Comparison of ENCODE assay signal across 10 cellular contexts in genomic region chr19:55387736-55388497, GRCh38. TPM values are rescaled to one million over a fixed set of nuclear protein-coding genes. Genes with fewer than 3 reads are reported as not detected.
DNase-seq lines count a peak whose midpoint lies in the region; ATAC-seq and TF ChIP-seq lines count a peak whose summit lies in the region.
"Had no signal": no experiment of that assay in that cellular context is flagged by ENCODE, and none has a peak within 500 bp of the region (broad histone marks: within the 10 kb centered on the region; RNA-seq: fewer than 3 reads in every experiment).

No MANE protein-coding gene starts in this region.

- peak overlapping the region; percentile 100 for H3K4me2 ChIP-seq in hepatocyte

- H3K27ac ChIP-seq in hepatocyte = no peak overlapping the region

- peaks cover 37% of the 10 kb centered on the region for H3K4me1 ChIP-seq in hepatocyte (ENCODE audit: insufficient read depth)

- peak overlapping the region; percentile 92 for H3K27ac Mint-ChIP-seq in activated CD4-positive, alpha-beta memory T cell treated with anti-CD3 and anti-CD28 coated beads for 36 hours
- peak overlapping the region; percentile 99 for H3K27ac Mint-ChIP-seq in stimulated activated naive B cell treated with anti-CD40 and anti-IgM and Interleukin-4, amounts not matched to agents 10 μg/mL and 1 μg/mL and 100 μg/mL, for 72 hours

- no peaks in the 10 kb centered on the region for H3K9me2 ChIP-seq in hepatocyte (replicated peaks; ENCODE audit: insufficient read depth)

- no peaks in the 10 kb centered on the region for H3K27me3 ChIP-seq in hepatocyte

- H3K4me3 ChIP-seq in hepatocyte = no peak overlapping the region

- H3K79me2 ChIP-seq in hepatocyte = peaks cover 43% of the 10 kb centered on the region

- H3K36me3 ChIP-seq in hepatocyte (replicated peaks; ENCODE audit: insufficient read depth, low read depth) = no peaks in the 10 kb centered on the region

- CTCF ChIA-PET in activated CD4-positive, alpha-beta memory T cell treated with anti-CD3 and anti-CD28 coated beads for 36 hours (lab: Charles Lee) = interaction anchor here (1.1 to 1.3 kb wide), 2 partner anchors 87 to 95 kb away, joined by 3 to 4 read pairs; no protein-coding TSS in a partner anchor

- no peaks in the 10 kb centered on the region for H3K9me3 Mint-ChIP-seq in activated T-cell treated with anti-CD3 and anti-CD28 coated beads, Interleukin-2, amount 50 U/mL, for 4 hours
- no peaks in the 10 kb centered on the region for H3K9me3 Mint-ChIP-seq in activated CD4-positive, alpha-beta memory T cell treated with anti-CD3 and anti-CD28 coated beads for 36 hours
- H3K9me3 Mint-ChIP-seq in stimulated activated naive B cell treated with anti-CD40 and anti-IgM and Interleukin-4, amounts not matched to agents 10 μg/mL and 1 μg/mL and 100 μg/mL, for 72 hours = no peaks in the 10 kb centered on the region

- H3K4me1 Mint-ChIP-seq in activated T-cell treated with anti-CD3 and anti-CD28 coated beads, Interleukin-2, amount 50 U/mL, for 4 hours (ENCODE audit: low read depth) = peaks cover 54% of the 10 kb centered on the region
- H3K4me1 Mint-ChIP-seq in activated CD4-positive, alpha-beta memory T cell treated with anti-CD3 and anti-CD28 coated beads for 36 hours (ENCODE audit: low read depth) = peaks cover 48% of the 10 kb centered on the region
- peaks cover 41 to 67% of the 10 kb centered on the region in 2 donors for H3K4me1 Mint-ChIP-seq in stimulated activated naive B cell treated with anti-CD40 and anti-IgM and Interleukin-4, amounts not matched to agents 10 μg/mL and 1 μg/mL and 100 μg/mL, for 72 hours

- H3K36me3 Mint-ChIP-seq in activated T-cell treated with anti-CD3 and anti-CD28 coated beads, Interleukin-2, amount 50 U/mL, for 4 hours (ENCODE audit: insufficient read depth) = peaks cover 32% of the 10 kb centered on the region
- H3K36me3 Mint-ChIP-seq in activated CD4-positive, alpha-beta memory T cell treated with anti-CD3 and anti-CD28 coated beads for 36 hours = peaks cover 50% of the 10 kb centered on the region
- peaks cover 42 to 58% of the 10 kb centered on the region in 2 donors for H3K36me3 Mint-ChIP-seq in stimulated activated naive B cell treated with anti-CD40 and anti-IgM and Interleukin-4, amounts not matched to agents 10 μg/mL and 1 μg/mL and 100 μg/mL, for 72 hours

- H3K9me3 ChIP-seq in hepatocyte (ENCODE audit: low read depth) = no peaks in the 10 kb centered on the region
- H3K9me3 ChIP-seq: neutrophil had no signal

- intact Hi-C loops in activated CD4-positive, alpha-beta memory T cell treated with anti-CD3 and anti-CD28 coated beads for 36 hours (cut with micrococcal nuclease) = no loop called here

- 93% methylated on average over 24 of the region's 24 CpGs for WGBS in hepatocyte (ENCODE audit: low lambda C conversion rate, missing lambda C conversion rate)

- no peaks in the 10 kb centered on the region for H3K27me3 Mint-ChIP-seq in activated T-cell treated with anti-CD3 and anti-CD28 coated beads, Interleukin-2, amount 50 U/mL, for 4 hours (ENCODE audit: low read depth)
- H3K27me3 Mint-ChIP-seq in activated CD4-positive, alpha-beta memory T cell treated with anti-CD3 and anti-CD28 coated beads for 36 hours = no peaks in the 10 kb centered on the region
- H3K27me3 Mint-ChIP-seq in stimulated activated naive B cell treated with anti-CD40 and anti-IgM and Interleukin-4, amounts not matched to agents 10 μg/mL and 1 μg/mL and 100 μg/mL, for 72 hours = no peaks in the 10 kb centered on the region

- H2AFZ ChIP-seq in hepatocyte = no peak overlapping the region

- no peak for TF ChIP-seq CTCF in hepatocyte (IDR thresholded peaks at IDR 0.05; ENCODE audit: poor library complexity)

- ATAC-seq in activated T-cell treated with anti-CD3 and anti-CD28 coated beads, Interleukin-2, amount 50 U/mL, for 4 hours = no peak
- ATAC-seq in stimulated activated naive B cell treated with anti-CD40 and anti-IgM and Interleukin-4, amounts not matched to agents 10 μg/mL and 1 μg/mL and 100 μg/mL, for 72 hours (replicated peaks) = no peak
- ATAC-seq in GM21360 (IDR thresholded peaks at IDR 0.05; ENCODE audit: unreplicated experiment) = no peak
- no peak for ATAC-seq in GM21423 (IDR thresholded peaks at IDR 0.05; ENCODE audit: unreplicated experiment)
- ATAC-seq in GM18520 (IDR thresholded peaks at IDR 0.05; ENCODE audit: unreplicated experiment) = no peak

- POLR2A ChIA-PET in activated CD4-positive, alpha-beta memory T cell treated with anti-CD3 and anti-CD28 coated beads for 36 hours (lab: Charles Lee) = interaction anchor here (0.7 to 10.6 kb wide), 5 partner anchors 12 to 133 kb away, joined by 3 to 118 read pairs (median 3); partner anchors contain the start of genes KMT5C and UBE2S

- DNase-seq in activated T-cell treated with anti-CD3 and anti-CD28 coated beads, Interleukin-2, amount 50 U/mL, for 4 hours = no peak
- no peak for DNase-seq in activated T-cell treated with anti-CD3 and anti-CD28 coated beads, Interleukin-2, amount 50 U/mL, for 1 hour
- no peak for DNase-seq in activated CD4-positive, alpha-beta memory T cell treated with anti-CD3 and anti-CD28 coated beads for 36 hours
- DNase-seq in hepatocyte (ENCODE audit: low spot score) = no peak
- no peak for DNase-seq in stimulated activated naive B cell treated with anti-CD40 and anti-IgM and Interleukin-4, amounts not matched to agents 10 μg/mL and 1 μg/mL and 100 μg/mL, for 72 hours
- DNase-seq: NCI-H2107 had no signal

- H4K20me1 ChIP-seq in hepatocyte (ENCODE audit: insufficient read depth, poor library complexity, severe bottlenecking) = peaks cover 50% of the 10 kb centered on the region

- H3K4me3 Mint-ChIP-seq in activated T-cell treated with anti-CD3 and anti-CD28 coated beads, Interleukin-2, amount 50 U/mL, for 4 hours = peak overlapping the region; percentile 100
- peak overlapping the region; percentile 96 for H3K4me3 Mint-ChIP-seq in activated CD4-positive, alpha-beta memory T cell treated with anti-CD3 and anti-CD28 coated beads for 36 hours
- peak overlapping the region; percentile 95 to 98 for H3K4me3 Mint-ChIP-seq in stimulated activated naive B cell treated with anti-CD40 and anti-IgM and Interleukin-4, amounts not matched to agents 10 μg/mL and 1 μg/mL and 100 μg/mL, for 72 hours

RNA-seq across cellular contexts. Expression of gene RPL28, which starts 2.2 kb away (rescaled TPM):
- total RNA-seq in activated T-cell treated with anti-CD3 and anti-CD28 coated beads, Interleukin-2, amount 50 U/mL, for 4 hours = 1,000 to 10,000 TPM; 3,242 to 3,402 (median 3,363) TPM
- 1,000 to 10,000 TPM; 2,630 to 2,642 TPM for total RNA-seq in activated CD4-positive, alpha-beta memory T cell treated with anti-CD3 and anti-CD28 coated beads for 36 hours
- total RNA-seq in hepatocyte = 604 and 984 TPM in 2 replicates
- polyA plus RNA-seq in hepatocyte = 410 and 437 TPM in 2 replicates

RNA-seq across cellular contexts. Expression of gene TMEM238, which starts 3.8 kb away (rescaled TPM):
- 1 to 10 TPM; 6.1 to 8.8 (median 8.4) TPM for total RNA-seq in activated T-cell treated with anti-CD3 and anti-CD28 coated beads, Interleukin-2, amount 50 U/mL, for 4 hours
- 1 to 10 TPM; 6.3 to 7.0 TPM for total RNA-seq in activated CD4-positive, alpha-beta memory T cell treated with anti-CD3 and anti-CD28 coated beads for 36 hours
- 1.8 and 9.1 TPM in 2 replicates for total RNA-seq in hepatocyte
- 29.6 and 39.2 TPM in 2 replicates for polyA plus RNA-seq in hepatocyte

RNA-seq across cellular contexts. Expression of gene TMEM190, which starts 11.3 kb away (rescaled TPM):
- total RNA-seq in activated T-cell treated with anti-CD3 and anti-CD28 coated beads, Interleukin-2, amount 50 U/mL, for 4 hours = not detected
- total RNA-seq in activated CD4-positive, alpha-beta memory T cell treated with anti-CD3 and anti-CD28 coated beads for 36 hours = not detected
- not detected in 2 replicates for total RNA-seq in hepatocyte
- 6.6 and 13.0 TPM in 2 replicates for polyA plus RNA-seq in hepatocyte

RNA-seq across cellular contexts. Expression of gene IL11, which starts 17.7 kb away (rescaled TPM):
- under 1 TPM; 0.18 to 0.46 (median 0.35) TPM for total RNA-seq in activated T-cell treated with anti-CD3 and anti-CD28 coated beads, Interleukin-2, amount 50 U/mL, for 4 hours
- total RNA-seq in activated CD4-positive, alpha-beta memory T cell treated with anti-CD3 and anti-CD28 coated beads for 36 hours = under 1 TPM; 0.17 to 0.39 TPM
- 1.4 and 4.4 TPM in 2 replicates for total RNA-seq in hepatocyte
- 6.6 and 8.5 TPM in 2 replicates for polyA plus RNA-seq in hepatocyte

RNA-seq across cellular contexts. Expression of gene UBE2S, which starts 19.7 kb away (rescaled TPM):
- total RNA-seq in activated T-cell treated with anti-CD3 and anti-CD28 coated beads, Interleukin-2, amount 50 U/mL, for 4 hours = 100 to 1,000 TPM; 226 to 281 (median 237) TPM
- 100 to 1,000 TPM; 267 to 275 TPM for total RNA-seq in activated CD4-positive, alpha-beta memory T cell treated with anti-CD3 and anti-CD28 coated beads for 36 hours
- 18.5 and 20.4 TPM in 2 replicates for total RNA-seq in hepatocyte
- polyA plus RNA-seq in hepatocyte = 105 and 116 TPM in 2 replicates
